8 cellular contexts compared by ENCODE assay signal in genomic region chr1:16145988-16146887, GRCh38. TPM values are rescaled to one million over a fixed set of nuclear protein-coding genes. Genes with fewer than 3 reads are reported as not detected.
DNase-seq lines count a peak whose midpoint lies in the region; ATAC-seq and TF ChIP-seq lines count a peak whose summit lies in the region.

No MANE protein-coding gene starts in this region.

- peaks cover 8% of the 10 kb centered on the region for H3K4me1 Mint-ChIP-seq in activated CD8-positive, alpha-beta T cell treated with anti-CD3 and anti-CD28 coated beads for 36 hours (ENCODE audit: low read depth)
- peaks cover 8% of the 10 kb centered on the region for H3K4me1 Mint-ChIP-seq in activated CD8-positive, alpha-beta T cell treated with anti-CD3 and anti-CD28 coated beads, Interleukin-2, amount 10 ng/mL, durations not matched to agents 7 days and 5 days (ENCODE audit: low read depth)
- peaks cover 4 to 10% of the 10 kb centered on the region in 2 donors for H3K4me1 Mint-ChIP-seq in effector memory CD8-positive, alpha-beta T cell (ENCODE audit: low read depth in 2 of 2)

- H3K4me3 Mint-ChIP-seq in activated CD8-positive, alpha-beta T cell treated with anti-CD3 and anti-CD28 coated beads for 36 hours = no peak overlapping the region
- H3K4me3 Mint-ChIP-seq in activated CD8-positive, alpha-beta T cell treated with anti-CD3 and anti-CD28 coated beads, Interleukin-2, amount 10 ng/mL, durations not matched to agents 7 days and 5 days = no peak overlapping the region
- no peak overlapping the region for H3K4me3 Mint-ChIP-seq in effector memory CD8-positive, alpha-beta T cell

- peaks cover 3% of the 10 kb centered on the region for H3K27me3 Mint-ChIP-seq in activated CD8-positive, alpha-beta T cell treated with anti-CD3 and anti-CD28 coated beads for 36 hours
- H3K27me3 Mint-ChIP-seq in activated CD8-positive, alpha-beta T cell treated with anti-CD3 and anti-CD28 coated beads, Interleukin-2, amount 10 ng/mL, durations not matched to agents 7 days and 5 days (ENCODE audit: low read depth) = peaks cover 10% of the 10 kb centered on the region
- peaks cover 0 to 35% of the 10 kb centered on the region in 2 donors for H3K27me3 Mint-ChIP-seq in effector memory CD8-positive, alpha-beta T cell

- no peak for TF ChIP-seq EP300 in transverse colon (IDR thresholded peaks at IDR 0.05; ENCODE audit: low read depth)

- peaks cover 24 to 51% (median 38%) of the 10 kb centered on the region in 4 donors for H3K4me1 ChIP-seq in transverse colon

- H3K27ac ChIP-seq in caudate nucleus (ENCODE audit: low read depth, low read length) = peak overlapping the region; percentile 9
- peak overlapping the region; percentile 64 to 80 (median 79) for H3K27ac ChIP-seq in transverse colon

- no peaks in the 10 kb centered on the region for H3K9me3 Mint-ChIP-seq in activated CD8-positive, alpha-beta T cell treated with anti-CD3 and anti-CD28 coated beads for 36 hours
- H3K9me3 Mint-ChIP-seq in activated CD8-positive, alpha-beta T cell treated with anti-CD3 and anti-CD28 coated beads, Interleukin-2, amount 10 ng/mL, durations not matched to agents 7 days and 5 days (ENCODE audit: insufficient read depth) = no peaks in the 10 kb centered on the region
- no peaks in the 10 kb centered on the region for H3K9me3 Mint-ChIP-seq in effector memory CD8-positive, alpha-beta T cell

- TF ChIP-seq CTCF in activated CD8-positive, alpha-beta T cell treated with anti-CD3 and anti-CD28 coated beads for 36 hours (IDR thresholded peaks at IDR 0.05) = no peak
- TF ChIP-seq CTCF in transverse colon (IDR thresholded peaks at IDR 0.05) = no peak

- H3K27ac Mint-ChIP-seq in activated CD8-positive, alpha-beta T cell treated with anti-CD3 and anti-CD28 coated beads for 36 hours = no peak overlapping the region
- no peak overlapping the region for H3K27ac Mint-ChIP-seq in activated CD8-positive, alpha-beta T cell treated with anti-CD3 and anti-CD28 coated beads, Interleukin-2, amount 10 ng/mL, durations not matched to agents 7 days and 5 days
- no peak overlapping the region for H3K27ac Mint-ChIP-seq in effector memory CD8-positive, alpha-beta T cell

- POLR2A ChIA-PET in activated CD8-positive, alpha-beta T cell treated with anti-CD3 and anti-CD28 coated beads for 36 hours (lab: Charles Lee) = no interaction called here
- POLR2A ChIA-PET in activated CD8-positive, alpha-beta T cell treated with anti-CD3 and anti-CD28 coated beads, Interleukin-2, amount 10 ng/mL, durations not matched to agents 7 days and 5 days (lab: Charles Lee) = no interaction called here

- ATAC-seq in activated CD8-positive, alpha-beta T cell treated with anti-CD3 and anti-CD28 coated beads for 36 hours = no peak
- ATAC-seq in activated CD8-positive, alpha-beta T cell treated with anti-CD3 and anti-CD28 coated beads, Interleukin-2, amount 10 ng/mL, durations not matched to agents 7 days and 5 days = no peak
- ATAC-seq in effector memory CD8-positive, alpha-beta T cell (replicated peaks) = no peak

- no peak for TF ChIP-seq POLR2A in transverse colon (IDR thresholded peaks at IDR 0.05)

- no peaks in the 10 kb centered on the region for H3K9me3 ChIP-seq in transverse colon

- no peaks in the 10 kb centered on the region for H3K36me3 Mint-ChIP-seq in activated CD8-positive, alpha-beta T cell treated with anti-CD3 and anti-CD28 coated beads for 36 hours (ENCODE audit: low read depth)
- H3K36me3 Mint-ChIP-seq in activated CD8-positive, alpha-beta T cell treated with anti-CD3 and anti-CD28 coated beads, Interleukin-2, amount 10 ng/mL, durations not matched to agents 7 days and 5 days (ENCODE audit: low read depth) = no peaks in the 10 kb centered on the region
- H3K36me3 Mint-ChIP-seq in effector memory CD8-positive, alpha-beta T cell (ENCODE audit: insufficient read depth) = peaks cover 2% of the 10 kb centered on the region

- 52 to 61% methylated on average over 5 to 34 of the region's 35 CpGs for WGBS in transverse colon (ENCODE audit: low coverage in 1 of 2), 2 donors

- DNase-seq in activated CD8-positive, alpha-beta T cell treated with anti-CD3 and anti-CD28 coated beads for 36 hours = peak; percentile 50
- no peak for DNase-seq in activated CD8-positive, alpha-beta T cell treated with anti-CD3 and anti-CD28 coated beads, Interleukin-2, amount 10 ng/mL, durations not matched to agents 7 days and 5 days
- DNase-seq in caudate nucleus (lab: John Stamatoyannopoulos, UW) (peak in 3 of 61 donors; percentile 11 to 40 (median 12)), left kidney (ENCODE audit: low read depth, low spot score) (peak; percentile 97), transverse colon (peak; percentile 57), COLO668 (lab: John Stamatoyannopoulos, UW; ENCODE audit: unreplicated experiment) (no peak)
- DNase-seq in effector memory CD8-positive, alpha-beta T cell = no peak
- DNase-seq in activated CD8-positive, alpha-beta memory T cell treated with anti-CD3 and anti-CD28 coated beads for 24 hours = no peak

- CTCF ChIA-PET in activated CD8-positive, alpha-beta T cell treated with anti-CD3 and anti-CD28 coated beads for 36 hours (lab: Charles Lee) = interaction anchor here (1.1 kb wide), 1 partner anchor 64 kb away, joined by 3 read pairs; no protein-coding TSS in a partner anchor
- CTCF ChIA-PET in activated CD8-positive, alpha-beta T cell treated with anti-CD3 and anti-CD28 coated beads, Interleukin-2, amount 10 ng/mL, durations not matched to agents 7 days and 5 days (lab: Charles Lee) = no interaction called here

- in situ Hi-C loops in transverse colon (cut with MboI; ENCODE audit: low pct_ligation_motif_present in 1 of 4, low pct_unique_long_range_greater_than_20kb in 1 of 4, low sequenced_read_pairs in 3 of 4) = no loop called here

- intact Hi-C loops in activated CD8-positive, alpha-beta T cell treated with anti-CD3 and anti-CD28 coated beads for 36 hours (cut with micrococcal nuclease) = no loop called here
- intact Hi-C loops in transverse colon (cut with DNase I; ENCODE audit: low total_unique reads) = no loop called here

- no peaks in the 10 kb centered on the region for H3K27me3 ChIP-seq in transverse colon

- peaks cover 0 to 6% (median 0%) of the 10 kb centered on the region in 4 donors for H3K36me3 ChIP-seq in transverse colon

- peak overlapping the region in 3 of 4 donors; percentile 2 to 25 (median 24) for H3K4me3 ChIP-seq in transverse colon

RNA-seq across cellular contexts. Expression of gene EPHA2, which starts 9.6 kb away (rescaled TPM):
- not detected for total RNA-seq in activated CD8-positive, alpha-beta T cell treated with anti-CD3 and anti-CD28 coated beads for 36 hours
- not detected for total RNA-seq in activated CD8-positive, alpha-beta T cell treated with anti-CD3 and anti-CD28 coated beads, Interleukin-2, amount 10 ng/mL, durations not matched to agents 7 days and 5 days
- total RNA-seq in transverse colon = 10 to 100 TPM in 3 of 4 donors, 1 to 10 TPM in 1; 2.6 to 68.8 (median 30.5) TPM

Comparison
In these comparisons a context has a peak if more than half of its experiments do, and no peak if none do; other contexts are left out.
1. DNase-seq: peak in activated CD8-positive, alpha-beta T cell treated with anti-CD3 and anti-CD28 coated beads for 36 hours (single experiment), left kidney (single experiment) and transverse colon (single experiment); none in activated CD8-positive, alpha-beta T cell treated with anti-CD3 and anti-CD28 coated beads, Interleukin-2, amount 10 ng/mL, durations not matched to agents 7 days and 5 days (single experiment), effector memory CD8-positive, alpha-beta T cell (0 of 3), activated CD8-positive, alpha-beta memory T cell treated with anti-CD3 and anti-CD28 coated beads for 24 hours (single experiment) and COLO668 (single experiment).